ENCODE assay signal across 11 cellular contexts in genomic region chr6:41578714-41579610, GRCh38. TPM values are rescaled to one million over a fixed set of nuclear protein-coding genes. Genes with fewer than 3 reads are reported as not detected.
DNase-seq lines count a peak whose midpoint lies in the region; ATAC-seq and TF ChIP-seq lines count a peak whose summit lies in the region.
"Had no signal": no experiment of that assay in that cellular context is flagged by ENCODE, and none has a peak within 500 bp of the region (broad histone marks: within the 10 kb centered on the region; RNA-seq: fewer than 3 reads in every experiment).

No MANE protein-coding gene starts in this region.

- CTCF ChIA-PET in SK-N-SH (lab: Yijun Ruan, JAX) = interaction anchor here (0.6 to 4.2 kb wide), 6 partner anchors 10 to 552 kb away, joined by 3 to 25 read pairs (median 4); no protein-coding TSS in a partner anchor

- peak; percentile 42 for DNase-seq in SK-N-SH
- DNase-seq in SJCRH30 = peak; percentile 46 to 64
- DNase-seq in hepatic stellate cell (ENCODE audit: low spot score) = peak; percentile 75
- DNase-seq in tibial nerve (ENCODE audit: low spot score in 2 of 2) = no peak
- no peak for DNase-seq in AML-193 (lab: John Stamatoyannopoulos, UW)
- no peak for DNase-seq in vagina (ENCODE audit: extremely low spot score in 2 of 2)
- DNase-seq: activated CD8-positive, alpha-beta memory T cell treated with anti-CD3 and anti-CD28 coated beads for 24 hours; ovary had no signal

- H2AFZ ChIP-seq in SK-N-SH (ENCODE audit: low read depth) = no peak overlapping the region

- peak overlapping the region; percentile 75; the same call in 1 of the 2 replicates for H3K4me2 ChIP-seq in SK-N-SH

- intact Hi-C loops in vagina (cut with DNase I) = no loop called here

- no peak for TF ChIP-seq EP300 in SK-N-SH (IDR thresholded peaks at IDR 0.05; ENCODE audit: borderline replicate concordance in 1 of 2, low read depth in 1 of 2, low read length in 1 of 2)
- TF ChIP-seq EP300 in tibial nerve (IDR thresholded peaks at IDR 0.05) = no peak

- TF ChIP-seq CTCF in SK-N-SH (IDR thresholded peaks at IDR 0.05) (no peak), tibial nerve (IDR thresholded peaks at IDR 0.05) (no peak), vagina (IDR thresholded peaks at IDR 0.05) (no peak)

- POLR2A ChIA-PET in SK-N-SH (lab: Yijun Ruan, JAX) = no interaction called here

- H3K4me1 ChIP-seq in SK-N-SH (ENCODE audit: control insufficient read depth in 1 of 2, insufficient read depth in 2 of 2, low read depth in 1 of 2, low read length in 1 of 2) (peaks cover 24 to 49% of the 10 kb centered on the region in 2 experiments; a peak in 3 of 4 replicates), SJCRH30 (peaks cover 64% of the 10 kb centered on the region), tibial nerve (peaks cover 0 to 89% (median 26%) of the 10 kb centered on the region in 4 donors), vagina (peaks cover 39% of the 10 kb centered on the region)

- H3K27me3 ChIP-seq in SK-N-SH (ENCODE audit: insufficient read depth) (no peaks in the 10 kb centered on the region), SJCRH30 (no peaks in the 10 kb centered on the region), tibial nerve (no peaks in the 10 kb centered on the region), vagina (no peaks in the 10 kb centered on the region)
- H3K27me3 ChIP-seq: ovary had no signal

- peaks cover 39% of the 10 kb centered on the region for H3F3A ChIP-seq in SK-N-SH (replicated peaks; ENCODE audit: insufficient read depth)

- H3K27ac ChIP-seq in SK-N-SH (ENCODE audit: low read depth in 2 of 2, low read length in 1 of 2) (peak overlapping the region in 1 of 2 experiments; percentile 33; a peak in 2 of 4 replicates), SJCRH30 (no peak overlapping the region; the same call in 1 of the 2 replicates), tibial nerve (peak overlapping the region in 3 of 4 donors; percentile 21 to 59 (median 39)), vagina (no peak overlapping the region)
- H3K27ac ChIP-seq: ovary had no signal

- no peaks in the 10 kb centered on the region for H3K9me2 ChIP-seq in SK-N-SH

- no peak overlapping the region for H3K9ac ChIP-seq in SK-N-SH

- 30% methylated on average over 7 of the region's 7 CpGs for WGBS in SK-N-SH (ENCODE audit: low lambda C conversion rate)
- 26 to 32% methylated on average over 7 of the region's 7 CpGs for WGBS in tibial nerve, 2 donors

- TF ChIP-seq RAD21 in SK-N-SH (IDR thresholded peaks at IDR 0.05; ENCODE audit: low read length) = no peak

- H3K36me3 ChIP-seq in SK-N-SH (replicated peaks in 1 of 2; ENCODE audit: control insufficient read depth in 1 of 2, insufficient read depth in 2 of 2, low read length in 1 of 2) (no peaks in the 10 kb centered on the region), SJCRH30 (no peaks in the 10 kb centered on the region), tibial nerve (peaks cover 0 to 6% (median 0%) of the 10 kb centered on the region in 3 donors), vagina (no peaks in the 10 kb centered on the region)
- H3K36me3 ChIP-seq: ovary had no signal

- no peaks in the 10 kb centered on the region for H4K20me1 ChIP-seq in SK-N-SH (ENCODE audit: insufficient read depth)

- no peak overlapping the region for H3K4me3 ChIP-seq in SK-N-SH (ENCODE audit: low read depth in 2 of 2, low read length in 1 of 2)
- no peak overlapping the region for H3K4me3 ChIP-seq in SJCRH30
- no peak overlapping the region for H3K4me3 ChIP-seq in tibial nerve
- H3K4me3 ChIP-seq in vagina = no peak overlapping the region
- H3K4me3 ChIP-seq: ovary had no signal

- H3K79me2 ChIP-seq in SK-N-SH (ENCODE audit: insufficient read depth) = peaks cover 14% of the 10 kb centered on the region; the same call in 1 of the 2 replicates

- TF ChIP-seq POLR2A in tibial nerve (IDR thresholded peaks at IDR 0.05) (no peak), vagina (IDR thresholded peaks at IDR 0.05) (no peak)

- no peak for ATAC-seq in SK-N-SH treated with all-trans-retinoic acid at 6 μM for 48 hours
- no peak for ATAC-seq in GM21717 (IDR thresholded peaks at IDR 0.05; ENCODE audit: unreplicated experiment)

- H3K9me3 ChIP-seq in SK-N-SH = no peaks in the 10 kb centered on the region
- no peaks in the 10 kb centered on the region for H3K9me3 ChIP-seq in SJCRH30 (replicated peaks)
- no peaks in the 10 kb centered on the region for H3K9me3 ChIP-seq in tibial nerve
- H3K9me3 ChIP-seq in vagina = no peaks in the 10 kb centered on the region
- H3K9me3 ChIP-seq: ovary had no signal

TF ChIP-seq in SK-N-SH, 30 proteins besides CTCF, POLR2A, EP300 and RAD21 (continues in another document):
- no peak for TF ChIP-seq FOSL2 (IDR thresholded peaks at IDR 0.05; ENCODE audit: borderline replicate concordance, low read depth)
- no peak for TF ChIP-seq RXRA (IDR thresholded peaks at IDR 0.05; ENCODE audit: borderline replicate concordance, low read depth)
- TF ChIP-seq TCF12 (IDR thresholded peaks at IDR 0.05) = no peak
- TF ChIP-seq MXI1 (IDR thresholded peaks at IDR 0.05; ENCODE audit: low read depth, low read length) = no peak
- TF ChIP-seq USF1 (IDR thresholded peaks at IDR 0.05; ENCODE audit: borderline replicate concordance, low read depth) = no peak
- TF ChIP-seq CHD2 (IDR thresholded peaks at IDR 0.05; ENCODE audit: low read length, partially characterized antibody) = no peak
- TF ChIP-seq ZBTB33 (IDR thresholded peaks at IDR 0.05; ENCODE audit: borderline replicate concordance, low read depth) = no peak

TF ChIP-seq in SK-N-SH treated with all-trans-retinoic acid at 6 μM for 48 hours, 23 proteins besides CTCF, POLR2A, EP300 and RAD21 (continues in another document):
- TF ChIP-seq ZC3H10 (CRISPR knock-in tag; IDR thresholded peaks at IDR 0.05) (no peak), ZNF70 (CRISPR knock-in tag; IDR thresholded peaks at IDR 0.05) (no peak), TOX (CRISPR knock-in tag; IDR thresholded peaks at IDR 0.05; ENCODE audit: borderline replicate concordance) (no peak), RARB (CRISPR knock-in tag; IDR thresholded peaks at IDR 0.05) (no peak), CSDC2 (CRISPR knock-in tag; IDR thresholded peaks at IDR 0.05) (no peak), ZNF8 (CRISPR knock-in tag; IDR thresholded peaks at IDR 0.05) (no peak), PATZ1 (CRISPR knock-in tag; IDR thresholded peaks at IDR 0.05; ENCODE audit: borderline replicate concordance) (no peak), ESRRG (CRISPR knock-in tag; IDR thresholded peaks at IDR 0.05) (no peak), TCF4 (CRISPR knock-in tag; IDR thresholded peaks at IDR 0.05; ENCODE audit: borderline replicate concordance) (no peak), SNAI2 (CRISPR knock-in tag; IDR thresholded peaks at IDR 0.05) (no peak), CSRNP3 (CRISPR knock-in tag; IDR thresholded peaks at IDR 0.05) (no peak), ZFP30 (CRISPR knock-in tag; IDR thresholded peaks at IDR 0.05) (no peak), ISL1 (CRISPR knock-in tag; IDR thresholded peaks at IDR 0.05) (no peak), CREB5 (CRISPR knock-in tag; IDR thresholded peaks at IDR 0.05; ENCODE audit: low read depth) (no peak), GLIS3 (CRISPR knock-in tag; IDR thresholded peaks at IDR 0.05) (no peak)

RNA-seq across cellular contexts. Expression of gene FOXP4, which starts 32.8 kb away (rescaled TPM):
- 2.5 and 7.3 TPM in 2 replicates for polyA plus RNA-seq in SK-N-SH (2012; rRNA removed)
- 3.3 and 6.1 TPM in 2 replicates for polyA plus RNA-seq in SK-N-SH (2012; cell fraction: cytosol; rRNA removed)
- polyA plus RNA-seq in SK-N-SH (2012; cell fraction: nucleus; rRNA removed) = 10.6 and 13.5 TPM in 2 replicates
- total RNA-seq in SJCRH30 (2014; rRNA removed; shearing (Covaris generic)) = 9.2 and 10.3 TPM in 2 replicates
- total RNA-seq in tibial nerve (10 to 100 TPM; 11.1 to 16.2 (median 14.7) TPM), vagina (7.4 TPM)

RNA-seq across cellular contexts. Expression of gene MDFI, which starts 59.3 kb away (rescaled TPM):
- 6.3 and 7.0 TPM in 2 replicates for polyA plus RNA-seq in SK-N-SH (2012; rRNA removed)
- polyA plus RNA-seq in SK-N-SH (2012; cell fraction: cytosol; rRNA removed) = 3.2 and 6.5 TPM in 2 replicates
- 3.1 and 6.3 TPM in 2 replicates for polyA plus RNA-seq in SK-N-SH (2012; cell fraction: nucleus; rRNA removed)
- total RNA-seq in SJCRH30 (2014; rRNA removed; shearing (Covaris generic)) = 166 and 176 TPM in 2 replicates
- total RNA-seq in tibial nerve = 10 to 100 TPM; 13.5 to 31.8 (median 20.7) TPM
- 37.3 TPM for total RNA-seq in vagina
- polyA plus RNA-seq: IgD-negative memory B cell had no signal

Comparison
In these comparisons a context has a peak if more than half of its experiments do, and no peak if none do; other contexts are left out.
1. DNase-seq: peak in SK-N-SH (single experiment), SJCRH30 (2 of 2) and hepatic stellate cell (single experiment); none in tibial nerve (0 of 2), AML-193 (0 of 2) and vagina (0 of 2).
2. H3K27ac ChIP-seq: peak in tibial nerve (3 of 4); none in SJCRH30 (single experiment) and vagina (single experiment).